ENCODE assay signal across 8 cellular contexts in genomic region chr7:2451171-2452073, GRCh38. TPM values are rescaled to one million over a fixed set of nuclear protein-coding genes. Genes with fewer than 3 reads are reported as not detected.
DNase-seq lines count a peak whose midpoint lies in the region; ATAC-seq and TF ChIP-seq lines count a peak whose summit lies in the region.

No MANE protein-coding gene starts in this region.

- H4K8ac ChIP-seq in trophoblast cell (ENCODE audit: low read depth, low read length) = no peak overlapping the region

- intact Hi-C loops in head of caudate nucleus (cut with DNase I) (no loop called here), tibial artery (cut with DNase I; ENCODE audit: low total_unique reads) (no loop called here)

- H2AFZ ChIP-seq in trophoblast cell (ENCODE audit: insufficient read depth, low read length, poor library complexity) = peak overlapping the region; percentile 17

- no peak overlapping the region for H2AK5ac ChIP-seq in trophoblast cell (ENCODE audit: low read length)

- no peak overlapping the region for H3K4me3 ChIP-seq in LNCaP clone FGC (ENCODE audit: low read depth, low read length)
- H3K4me3 ChIP-seq in trophoblast cell (ENCODE audit: low read depth, low read length) = no peak overlapping the region
- peak overlapping the region; percentile 33 to 45 for H3K4me3 ChIP-seq in tibial artery

- no peaks in the 10 kb centered on the region for H3K79me2 ChIP-seq in trophoblast cell (ENCODE audit: control insufficient read depth, insufficient read depth, low read length, poor library complexity)

- DNase-seq in DMS114 treated with DMSO at 0.1 percent for 48 hours (lab: John Stamatoyannopoulos, UW; ENCODE audit: unreplicated experiment) = peak; percentile 34
- no peak for DNase-seq in LNCaP clone FGC (ENCODE audit: low read depth)
- DNase-seq in SKM-1 treated with dmso at 0.1 percent for 144 hours (lab: John Stamatoyannopoulos, UW; ENCODE audit: unreplicated experiment) = peak; percentile 64
- DNase-seq in activated naive CD4-positive, alpha-beta T cell treated with anti-CD3 and anti-CD28 coated beads, Interleukin-2, amount 50 U/mL, for 72 hours (ENCODE audit: low spot score in 2 of 2) = peak; percentile 79 to 87
- DNase-seq in head of caudate nucleus = peak; percentile 63 to 94 (median 84)
- peak; percentile 66 to 82 for DNase-seq in trophoblast cell
- peak; percentile 74 to 86 for DNase-seq in tibial artery

- peak overlapping the region in 1 of 2 donors; percentile 49 for H3K27ac Mint-ChIP-seq in activated naive CD4-positive, alpha-beta T cell treated with anti-CD3 and anti-CD28 coated beads, Interleukin-2, amount 50 U/mL, for 72 hours

- TF ChIP-seq CTCF in LNCaP clone FGC (IDR thresholded peaks at IDR 0.05; ENCODE audit: control insufficient read depth, extremely low read depth, insufficient read depth) (peak; percentile 93), tibial artery (IDR thresholded peaks at IDR 0.05) (peak; percentile 82 to 87)

- no peaks in the 10 kb centered on the region for H3K36me3 Mint-ChIP-seq in activated naive CD4-positive, alpha-beta T cell treated with anti-CD3 and anti-CD28 coated beads, Interleukin-2, amount 50 U/mL, for 72 hours

- no CpG with 5 or more reads among the region's 34 CpGs for WGBS in trophoblast cell (ENCODE audit: extremely low coverage, insufficient coverage, insufficient read length)

- no peaks in the 10 kb centered on the region for H3K9me3 Mint-ChIP-seq in activated naive CD4-positive, alpha-beta T cell treated with anti-CD3 and anti-CD28 coated beads, Interleukin-2, amount 50 U/mL, for 72 hours

- no peak overlapping the region for H3K4ac ChIP-seq in trophoblast cell (ENCODE audit: low read depth, low read length)

- H3K4me1 ChIP-seq in trophoblast cell (ENCODE audit: control insufficient read depth in 1 of 2, insufficient read depth in 2 of 2, low read length in 2 of 2) (peaks cover under 1 to 9% of the 10 kb centered on the region in 2 experiments), tibial artery (peaks cover 0 to 15% (median 10%) of the 10 kb centered on the region in 4 donors)

- H3K23ac ChIP-seq in trophoblast cell (ENCODE audit: low read length) = no peak overlapping the region

- no peak overlapping the region for H3K9ac ChIP-seq in trophoblast cell (ENCODE audit: low read length)

- no peaks in the 10 kb centered on the region for H3K79me1 ChIP-seq in trophoblast cell (ENCODE audit: low read length)

- no peak overlapping the region for H3K18ac ChIP-seq in trophoblast cell (ENCODE audit: low read length)

- no peak overlapping the region for H2BK5ac ChIP-seq in trophoblast cell (ENCODE audit: low read depth, low read length, poor library complexity)

- no peak overlapping the region for H2BK120ac ChIP-seq in trophoblast cell (ENCODE audit: insufficient read depth, low read length, poor library complexity)

- H3K9me3 ChIP-seq in trophoblast cell (ENCODE audit: insufficient read depth, low read depth, low read length) (peaks cover 4% of the 10 kb centered on the region), tibial artery (no peaks in the 10 kb centered on the region)

- peak; percentile 76 for ATAC-seq in GM21576 (IDR thresholded peaks at IDR 0.05; ENCODE audit: unreplicated experiment)
- peak; percentile 90 to 98 for ATAC-seq in activated naive CD4-positive, alpha-beta T cell treated with anti-CD3 and anti-CD28 coated beads, Interleukin-2, amount 50 U/mL, for 72 hours

- H4K12ac ChIP-seq in trophoblast cell (ENCODE audit: low read depth, low read length) = peak overlapping the region; percentile 8

- H4K91ac ChIP-seq in trophoblast cell (ENCODE audit: low read depth, low read length) = peak overlapping the region; percentile 29

- H3K36me3 ChIP-seq in trophoblast cell (ENCODE audit: control insufficient read depth in 1 of 2, insufficient read depth in 2 of 2, low read length in 2 of 2) (no peaks in the 10 kb centered on the region), tibial artery (no peaks in the 10 kb centered on the region)

- H3K27ac ChIP-seq in trophoblast cell (ENCODE audit: low read depth, low read length) = no peak overlapping the region
- H3K27ac ChIP-seq in tibial artery = no peak overlapping the region

- H3K14ac ChIP-seq in trophoblast cell (ENCODE audit: low read length) = no peak overlapping the region

- peak overlapping the region; percentile 35 for H3K4me2 ChIP-seq in trophoblast cell (ENCODE audit: low read length)

- H2BK12ac ChIP-seq in trophoblast cell (ENCODE audit: low read length) = no peak overlapping the region

- no peaks in the 10 kb centered on the region for H3K27me3 ChIP-seq in trophoblast cell (ENCODE audit: insufficient read depth, low read length)
- H3K27me3 ChIP-seq in tibial artery = peaks cover 0 to 6% of the 10 kb centered on the region in 2 donors

RNA-seq across cellular contexts. Expression of gene GRIFIN, which starts 24.8 kb away (rescaled TPM):
- total RNA-seq in activated naive CD4-positive, alpha-beta T cell treated with anti-CD3 and anti-CD28 coated beads, Interleukin-2, amount 50 U/mL, for 72 hours = not detected
- polyA plus RNA-seq in trophoblast cell (2013) = not detected in 2 replicates

RNA-seq across cellular contexts. Expression of gene CHST12, which starts 48.0 kb away (rescaled TPM):
- total RNA-seq in activated naive CD4-positive, alpha-beta T cell treated with anti-CD3 and anti-CD28 coated beads, Interleukin-2, amount 50 U/mL, for 72 hours = 1 to 10 TPM; 1.3 to 2.6 TPM
- polyA plus RNA-seq in trophoblast cell (2013) = 18.9 and 19.3 TPM in 2 replicates

Comparison
In these comparisons a context has a peak if more than half of its experiments do, and no peak if none do; other contexts are left out.
1. H3K4me3 ChIP-seq: peak in tibial artery (2 of 2); none in LNCaP clone FGC (single experiment) and trophoblast cell (single experiment).